ENCODE assay signal across 8 cellular contexts in the genomic region with DNA sequence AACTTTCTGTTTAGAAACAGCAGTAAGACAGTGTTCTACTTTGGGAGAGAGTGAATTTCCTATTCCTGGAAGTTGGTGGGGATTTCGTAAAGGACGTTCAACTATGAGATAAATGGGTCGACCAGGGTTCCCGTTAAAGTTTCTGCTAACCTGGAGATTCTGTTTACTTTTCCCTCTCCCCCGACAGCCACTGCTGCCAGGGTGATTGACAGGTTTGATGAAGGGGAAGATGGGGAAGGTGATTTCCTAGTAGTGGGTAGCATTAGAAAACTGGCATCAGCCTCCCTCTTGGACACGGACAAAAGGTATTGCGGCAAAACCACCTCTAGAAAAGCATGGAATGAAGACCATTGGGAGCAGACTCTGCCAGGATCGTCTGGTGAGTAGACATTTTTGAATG. TPM values are rescaled to one million over a fixed set of nuclear protein-coding genes. Genes with fewer than 3 reads are reported as not detected.
A peak's percentile ranks its signal among the peaks of the same experiment; 100 is the strongest.
DNase-seq lines count a peak whose midpoint lies in the region; ATAC-seq and TF ChIP-seq lines count a peak whose summit lies in the region.

No MANE protein-coding gene starts in this region.

- H3K36me3 Mint-ChIP-seq in CD4-positive, CD25-positive, alpha-beta regulatory T cell, result peaks cover 44% of the 10 kb centered on the region
- H3K36me3 Mint-ChIP-seq in neural crest cell (ENCODE audit: low read depth), result peaks cover 18% of the 10 kb centered on the region

- no peak for DNase-seq in CD4-positive, CD25-positive, alpha-beta regulatory T cell
- DNase-seq in MG63, result no peak
- DNase-seq in neural crest cell (ENCODE audit: low read depth, low spot score), result no peak
- DNase-seq in AG08395 (ENCODE audit: low spot score), result no peak
- no peak for DNase-seq in globus pallidus (ENCODE audit: low spot score)
- DNase-seq in NCI-H82 (lab: John Stamatoyannopoulos, UW), result no peak

- peak overlapping the region in 2 of 3 donors; percentile 96 to 98 for H3K27ac Mint-ChIP-seq in CD4-positive, CD25-positive, alpha-beta regulatory T cell
- no peak overlapping the region for H3K27ac Mint-ChIP-seq in neural crest cell (ENCODE audit: unreplicated experiment)

- no peak overlapping the region for H3K27ac ChIP-seq in CD4-positive, CD25-positive, alpha-beta regulatory T cell (ENCODE audit: insufficient read depth, low read length, poor library complexity, severe bottlenecking)
- H3K27ac ChIP-seq in duodenal mucosa (ENCODE audit: low read depth, low read length), result no peak overlapping the region

- peak overlapping the region; percentile 96 for H3K4me3 ChIP-seq in CD4-positive, CD25-positive, alpha-beta regulatory T cell (ENCODE audit: low read depth, low read length)
- H3K4me3 ChIP-seq in MG63, result peak overlapping the region; percentile 87
- H3K4me3 ChIP-seq in duodenal mucosa (ENCODE audit: low read depth in 1 of 2, low read length in 2 of 2), result peak overlapping the region; percentile 72 to 74

- H3K4me1 Mint-ChIP-seq in CD4-positive, CD25-positive, alpha-beta regulatory T cell, result peaks cover 45 to 80% (median 55%) of the 10 kb centered on the region in 4 donors
- H3K4me1 Mint-ChIP-seq in neural crest cell, result peaks cover 38% of the 10 kb centered on the region

- H3K9ac ChIP-seq in duodenal mucosa (ENCODE audit: low read depth in 1 of 2, low read length in 2 of 2), result peak overlapping the region; percentile 89 to 97

- peaks cover 49% of the 10 kb centered on the region for H3K4me1 ChIP-seq in CD4-positive, CD25-positive, alpha-beta regulatory T cell (ENCODE audit: control insufficient read depth, insufficient read depth, low read length, poor library complexity, severe bottlenecking)
- H3K4me1 ChIP-seq in duodenal mucosa (ENCODE audit: control insufficient read depth in 1 of 2, insufficient read depth in 2 of 2, low read length in 2 of 2), result peaks cover 24 to 30% of the 10 kb centered on the region in 2 donors

- peak overlapping the region; percentile 91 to 97 (median 95) for H3K4me3 Mint-ChIP-seq in CD4-positive, CD25-positive, alpha-beta regulatory T cell
- H3K4me3 Mint-ChIP-seq in neural crest cell, result peak overlapping the region; percentile 87

- H3K36me3 ChIP-seq in CD4-positive, CD25-positive, alpha-beta regulatory T cell (ENCODE audit: control insufficient read depth, insufficient read depth, low read length), result peaks cover 32% of the 10 kb centered on the region
- H3K36me3 ChIP-seq in MG63 (peaks cover 49% of the 10 kb centered on the region), duodenal mucosa (ENCODE audit: control insufficient read depth in 1 of 2, insufficient read depth in 2 of 2, low read length in 2 of 2) (peaks cover 25 to 38% of the 10 kb centered on the region in 2 donors)

- H3K27me3 ChIP-seq in CD4-positive, CD25-positive, alpha-beta regulatory T cell (ENCODE audit: control insufficient read depth, insufficient read depth, low read length), result peaks cover 27% of the 10 kb centered on the region
- peaks cover 35% of the 10 kb centered on the region for H3K27me3 ChIP-seq in MG63
- peaks cover 30 to 31% of the 10 kb centered on the region in 2 donors for H3K27me3 ChIP-seq in duodenal mucosa (ENCODE audit: control insufficient read depth in 1 of 2, insufficient read depth in 2 of 2, low read length in 2 of 2)

- H3K9me3 ChIP-seq in CD4-positive, CD25-positive, alpha-beta regulatory T cell (ENCODE audit: control insufficient read depth in 2 of 2, low read length in 2 of 2), result no peaks in the 10 kb centered on the region
- H3K9me3 ChIP-seq in MG63, result no peaks in the 10 kb centered on the region
- H3K9me3 ChIP-seq in duodenal mucosa (ENCODE audit: control insufficient read depth in 1 of 2, low read length in 2 of 2), result no peaks in the 10 kb centered on the region

- H3K27me3 Mint-ChIP-seq in CD4-positive, CD25-positive, alpha-beta regulatory T cell, result peaks cover 36% of the 10 kb centered on the region
- peaks cover 37% of the 10 kb centered on the region for H3K27me3 Mint-ChIP-seq in neural crest cell (ENCODE audit: low read depth)

- TF ChIP-seq CTCF in neural crest cell (conservative IDR thresholded peaks at IDR 0.05), result no peak

- no peak for ATAC-seq in CD4-positive, CD25-positive, alpha-beta regulatory T cell (ENCODE audit: low read depth in 2 of 2)
- no peak for ATAC-seq in HG03469 (IDR thresholded peaks at IDR 0.05; ENCODE audit: unreplicated experiment)

- peaks cover 0 to 2% (median 0%) of the 10 kb centered on the region in 7 donors for H3K9me3 Mint-ChIP-seq in CD4-positive, CD25-positive, alpha-beta regulatory T cell
- no peaks in the 10 kb centered on the region for H3K9me3 Mint-ChIP-seq in neural crest cell

RNA-seq across cellular contexts. Expression of a gene that starts 1.3 kb away (rescaled TPM):
- total RNA-seq in CD4-positive, CD25-positive, alpha-beta regulatory T cell, result 72.6 TPM
- 10 to 100 TPM; 81.2 to 89.8 (median 84.9) TPM for polyA plus RNA-seq in CD4-positive, CD25-positive, alpha-beta regulatory T cell
- total RNA-seq in MG63 (2014; rRNA removed; shearing (Covaris generic); ENCODE audit: low replicate concordance), result 68.3 and 127 TPM in 2 replicates
- total RNA-seq in neural crest cell, result 68.3 and 68.7 TPM in 2 replicates

RNA-seq across cellular contexts. Expression of a gene that starts 12.8 kb away (rescaled TPM):
- not detected for total RNA-seq in CD4-positive, CD25-positive, alpha-beta regulatory T cell
- polyA plus RNA-seq in CD4-positive, CD25-positive, alpha-beta regulatory T cell, result under 1 TPM in 3 of 4 donors, not detected in 1; 0.05 to 0.22 (median 0.05) TPM
- total RNA-seq in MG63 (2014; rRNA removed; shearing (Covaris generic); ENCODE audit: low replicate concordance), result not detected in 2 replicates
- total RNA-seq in neural crest cell, result 0.43 and 1.1 TPM in 2 replicates
